In genomic region chr10:34599401-34599800, GRCh38 we compare ENCODE assay signal across 28 cellular contexts.
DNase-seq lines count a peak whose midpoint lies in the region; ATAC-seq, FAIRE-seq and TF ChIP-seq lines count a peak whose summit lies in the region.
"Had no signal": no experiment of that assay in that cellular context is flagged by ENCODE, and none has a peak within 500 bp of the region (broad histone marks: within the 10 kb centered on the region; RNA-seq: fewer than 3 reads in every experiment).

No MANE protein-coding gene starts in this region.

- in situ Hi-C loops in IMR-90 (cut with MboI; ENCODE audit: low sequenced_read_pairs) = no loop called here

- no peak overlapping the region for H3K4ac ChIP-seq in IMR-90 (ENCODE audit: low read depth, low read length)

- peak overlapping the region; percentile 88; the same call in 1 of the 2 replicates for H3K18ac ChIP-seq in IMR-90 (ENCODE audit: low read depth, low read length)

- no peak for TF ChIP-seq CTCF in IMR-90 (conservative IDR thresholded peaks at IDR 0.05; ENCODE audit: low read depth, low read length)
- TF ChIP-seq CTCF in nephron (IDR thresholded peaks at IDR 0.05; ENCODE audit: unreplicated experiment in 3 of 3) = no peak
- TF ChIP-seq CTCF in smooth muscle cell (IDR thresholded peaks at IDR 0.05; ENCODE audit: borderline replicate concordance, insufficient read depth, poor library complexity, severe bottlenecking) = no peak
- no peak for TF ChIP-seq CTCF in GM10248 (IDR thresholded peaks at IDR 0.05; ENCODE audit: control extremely low read depth, extremely low read depth, low read depth, missing control alignments)

- intact Hi-C loops in IMR-90 (cut with micrococcal nuclease) = loop anchor here (5.0 kb wide), 1 partner anchor 72 kb away; no protein-coding TSS in a partner anchor

- H3K4me1 Mint-ChIP-seq in nephron = peaks cover 44% of the 10 kb centered on the region
- H3K4me1 Mint-ChIP-seq: B cell; CD14-positive monocyte; CD8-positive, alpha-beta memory T cell had no signal

- H2AFZ ChIP-seq in IMR-90 (replicated peaks; ENCODE audit: low read length, poor library complexity) (no peak overlapping the region), smooth muscle cell (ENCODE audit: low read depth) (no peak overlapping the region)
- H2AFZ ChIP-seq: GM23248, PC-9 had no signal

- DNase-seq in IMR-90 = peak; percentile 24
- no peak for DNase-seq in smooth muscle cell (lab: John Stamatoyannopoulos, UW; ENCODE audit: unreplicated experiment)
- DNase-seq in NCI-H146 (lab: John Stamatoyannopoulos, UW) = no peak
- no peak for DNase-seq in DMS79 treated with DMSO at 0.1 percent for 48 hours (lab: John Stamatoyannopoulos, UW)
- no peak for DNase-seq in GM10248 (ENCODE audit: extremely low spot score)
- no peak for DNase-seq in effector CD4-positive, alpha-beta T cell
- DNase-seq: Calu3; CD8-positive, alpha-beta memory T cell; DND-41; GM23248; H9; Karpas-422; NCI-H1092 treated with DMSO at 0.1 percent for 48 hours; NCI-H1436; NCI-H187 treated with DMSO at 0.1 percent for 48 hours; NCI-H446; NCI-H526; NCI-H82; PC-9; Right ventricle myocardium superior; RPMI8226 had no signal

- H3K36me3 ChIP-seq in IMR-90 (ENCODE audit: control insufficient read depth, insufficient read depth, low read length) (no peaks in the 10 kb centered on the region), smooth muscle cell (ENCODE audit: low read depth) (no peaks in the 10 kb centered on the region)
- H3K36me3 ChIP-seq: SJSA1 had no signal

- POLR2A ChIA-PET in IMR-90 (lab: Charles Lee; ENCODE audit: unreplicated experiment) = no interaction called here
- POLR2A ChIA-PET in GM10248 (lab: Yijun Ruan, JAX) = no interaction called here

- no peak overlapping the region; the same call in 1 of the 2 replicates for H3K23ac ChIP-seq in IMR-90 (ENCODE audit: low read depth, low read length)

- no peak overlapping the region for H2BK20ac ChIP-seq in IMR-90 (ENCODE audit: low read depth, low read length)

- dilution Hi-C loops in IMR-90 (cut with HindIII; ENCODE audit: low sequenced_read_pairs, unreplicated experiment) = no loop called here

- H3K27ac ChIP-seq in IMR-90 (ENCODE audit: insufficient read depth, low read length) (no peak overlapping the region), smooth muscle cell (ENCODE audit: low read depth) (peak overlapping the region; percentile 18)
- H3K27ac ChIP-seq: GM23248, HL-60, PC-9, SJSA1 had no signal

- no peak overlapping the region for H3K56ac ChIP-seq in IMR-90 (ENCODE audit: extremely low read depth, insufficient read depth, low read length)

- peaks cover 3% of the 10 kb centered on the region for H3K9me1 ChIP-seq in IMR-90 (ENCODE audit: insufficient read depth, low read length)

- no peaks in the 10 kb centered on the region for H3F3A ChIP-seq in smooth muscle cell (ENCODE audit: low read depth)

- CTCF ChIA-PET in IMR-90 (lab: Yijun Ruan, JAX) (interaction anchor here (0.6 kb wide), 1 partner anchor 14 kb away, joined by 3 read pairs; no protein-coding TSS in a partner anchor), GM10248 (lab: Yijun Ruan, JAX) (no interaction called here)

- H3K36me3 Mint-ChIP-seq in nephron (ENCODE audit: low read depth) = no peaks in the 10 kb centered on the region
- H3K36me3 Mint-ChIP-seq: CD14-positive monocyte; CD8-positive, alpha-beta memory T cell had no signal

- peak; percentile 46 for ATAC-seq in IMR-90 (ENCODE audit: low read depth)

- peaks cover 5% of the 10 kb centered on the region for H3K4me1 ChIP-seq in IMR-90 (ENCODE audit: control insufficient read depth, insufficient read depth, low read length)
- no peaks in the 10 kb centered on the region for H3K4me1 ChIP-seq in smooth muscle cell (ENCODE audit: low read depth)
- H3K4me1 ChIP-seq: SJSA1 had no signal

- peaks cover 28% of the 10 kb centered on the region for H3K79me2 ChIP-seq in smooth muscle cell (ENCODE audit: low read depth)

- H3K9ac ChIP-seq in IMR-90 (ENCODE audit: low read depth, low read length) (no peak overlapping the region; the same call in 1 of the 2 replicates), smooth muscle cell (ENCODE audit: low read depth) (no peak overlapping the region)
- H3K9ac ChIP-seq: GM23248 had no signal

- no peak overlapping the region for H2AK9ac ChIP-seq in IMR-90 (replicated peaks; ENCODE audit: low read depth, low read length, poor library complexity)

- H3K27ac Mint-ChIP-seq in nephron = peak overlapping the region; percentile 2 to 20 (median 19)
- H3K27ac Mint-ChIP-seq: B cell, CD14-positive monocyte had no signal

- H3K9me3 ChIP-seq in IMR-90 (ENCODE audit: control insufficient read depth, insufficient read depth, low read length) (no peaks in the 10 kb centered on the region), smooth muscle cell (replicated peaks; ENCODE audit: low read depth) (no peaks in the 10 kb centered on the region)
- H3K9me3 ChIP-seq: SJSA1 had no signal

- no peak overlapping the region for H4K5ac ChIP-seq in IMR-90 (ENCODE audit: low read depth, low read length)

- H3K14ac ChIP-seq in IMR-90 (replicated peaks; ENCODE audit: low read depth, low read length) = 0 out of 2 replicates have a peak overlapping the region, but pooled peaks have one; percentile 74

- H2BK15ac ChIP-seq in IMR-90 (ENCODE audit: low read depth, low read length) = no peak overlapping the region

- no peak for TF ChIP-seq RAD21 in IMR-90 (IDR thresholded peaks at IDR 0.05; ENCODE audit: low read length)

- H3K79me1 ChIP-seq in IMR-90 (ENCODE audit: low read depth in 1 of 2, low read length in 2 of 2) = peaks cover 8 to 56% of the 10 kb centered on the region in 2 experiments; a peak in 3 of 4 replicates

- H2BK5ac ChIP-seq in IMR-90 (ENCODE audit: low read depth, low read length, poor library complexity, severe bottlenecking) = peak overlapping the region; percentile 82

- no TSS peak for BruUV-seq in IMR-90 (replicated peaks; lab: Mats Ljungman, UMichigan)

- no peak for TF ChIP-seq POLR2A in IMR-90 (IDR thresholded peaks at IDR 0.05; ENCODE audit: low read depth, low read length)

- H2AK5ac ChIP-seq in IMR-90 (ENCODE audit: low read depth, low read length) = no peak overlapping the region

- WGBS in IMR-90 (ENCODE audit: extremely low coverage in 2 of 2, insufficient read length in 1 of 2), 2 experiments = no CpG with 5 or more reads among the region's 2 CpGs
- WGBS in smooth muscle cell (ENCODE audit: low lambda C conversion rate) = 57% methylated on average over 2 of the region's 2 CpGs

- H3K9me3 Mint-ChIP-seq in nephron = no peaks in the 10 kb centered on the region
- H3K9me3 Mint-ChIP-seq: CD8-positive, alpha-beta memory T cell; H9 had no signal

- peaks cover 7% of the 10 kb centered on the region; the same call in 1 of the 2 replicates for H4K20me1 ChIP-seq in IMR-90 (ENCODE audit: insufficient read depth, low read length)
- H4K20me1 ChIP-seq in smooth muscle cell (ENCODE audit: low read depth) = peaks cover 12% of the 10 kb centered on the region

- H2BK120ac ChIP-seq in IMR-90 (ENCODE audit: low read depth, low read length) = peak overlapping the region; percentile 37; the same call in 1 of the 2 replicates

- H3K4me3 ChIP-seq in IMR-90 (ENCODE audit: insufficient read depth, low read depth, low read length) (no peak overlapping the region; the same call in 1 of the 2 replicates), smooth muscle cell (no peak overlapping the region)
- H3K4me3 ChIP-seq: GM23248, PC-9, SJSA1 had no signal

- H3K4me3 Mint-ChIP-seq in nephron = no peak overlapping the region
- H3K4me3 Mint-ChIP-seq: B cell; CD14-positive monocyte; CD8-positive, alpha-beta memory T cell; H9 had no signal

- FAIRE-seq in endometrium (lab: Jason Lieb, UNC) = peak; percentile 85
- FAIRE-seq: GM18507 had no signal

- H3K27me3 Mint-ChIP-seq in nephron (ENCODE audit: low read depth) = no peaks in the 10 kb centered on the region

- H4K8ac ChIP-seq in IMR-90 (ENCODE audit: low read depth in 2 of 2, low read length in 2 of 2) = peak overlapping the region; percentile 44 to 68; a peak in 3 of 4 replicates

- H3K27me3 ChIP-seq in IMR-90 (ENCODE audit: control insufficient read depth, insufficient read depth, low read length) (no peaks in the 10 kb centered on the region), smooth muscle cell (ENCODE audit: low read depth) (no peaks in the 10 kb centered on the region)
- H3K27me3 ChIP-seq: SJSA1 had no signal

- peak overlapping the region; percentile 30; the same call in 1 of the 2 replicates for H4K91ac ChIP-seq in IMR-90 (ENCODE audit: insufficient read depth, low read depth, low read length)

- H3K4me2 ChIP-seq in IMR-90 (ENCODE audit: low read depth, low read length) (peak overlapping the region; percentile 49; the same call in 1 of the 2 replicates), smooth muscle cell (peak overlapping the region; percentile 34)
- H3K4me2 ChIP-seq: PC-9 had no signal

TF ChIP-seq in IMR-90, 13 proteins besides CTCF, POLR2A, EP300 and RAD21:
- TF ChIP-seq USF2 (IDR thresholded peaks at IDR 0.05; ENCODE audit: low read depth, low read length) (no peak), MXI1 (IDR thresholded peaks at IDR 0.05; ENCODE audit: borderline replicate concordance, low read depth, low read length) (no peak), BHLHE40 (IDR thresholded peaks at IDR 0.05; ENCODE audit: low read depth, low read length) (no peak)
